8 cellular contexts compared by ENCODE assay signal in the genomic region with DNA sequence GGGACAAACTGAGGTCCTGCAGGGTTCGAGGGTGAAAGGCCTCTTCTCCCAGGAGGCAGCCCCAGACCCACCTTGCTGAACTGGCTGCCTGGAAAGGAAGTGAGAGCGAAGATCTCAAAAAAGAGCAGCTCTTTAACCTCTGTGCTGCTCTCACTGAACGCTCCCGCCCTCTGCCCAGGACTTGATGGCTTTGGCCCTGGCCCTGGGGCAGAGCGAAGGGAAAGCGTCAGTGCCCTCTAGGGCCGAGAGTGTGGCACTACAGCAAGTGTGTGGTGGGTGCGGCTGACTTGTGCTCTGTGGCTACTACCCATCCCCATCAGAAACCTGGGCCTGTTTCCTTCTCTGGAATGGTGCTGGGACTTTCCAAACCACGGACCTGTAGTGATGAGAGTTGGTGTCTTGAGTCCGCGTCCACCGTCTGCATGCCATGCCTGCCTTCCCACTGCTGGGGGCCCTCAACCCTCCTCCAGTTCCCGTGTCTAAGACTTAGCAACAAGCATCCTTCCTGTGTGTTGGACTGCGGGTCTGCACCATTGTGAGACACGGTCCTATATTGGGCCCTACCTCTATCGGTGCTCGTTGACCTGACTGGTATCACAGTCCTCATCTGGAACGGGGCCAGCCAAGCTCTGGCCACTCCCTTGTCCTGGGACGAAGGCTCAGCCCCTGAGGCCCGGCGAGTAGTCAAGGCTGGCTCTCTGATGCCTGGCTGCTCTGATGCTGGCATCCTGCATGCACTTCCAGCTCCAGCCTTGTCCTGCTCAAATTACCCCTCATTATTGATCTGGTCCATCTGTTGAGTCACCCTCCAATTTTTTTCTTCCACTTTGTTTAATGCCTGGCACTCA.
A peak's percentile ranks its signal among the peaks of the same experiment; 100 is the strongest.
DNase-seq lines count a peak whose midpoint lies in the region; ATAC-seq, FAIRE-seq and TF ChIP-seq lines count a peak whose summit lies in the region.

No MANE protein-coding gene starts in this region.

- H3K56ac ChIP-seq in IMR-90 (ENCODE audit: extremely low read depth, insufficient read depth, low read length), result no peak overlapping the region

- H3K23ac ChIP-seq in IMR-90 (ENCODE audit: low read depth, low read length), result no peak overlapping the region

- no peaks in the 10 kb centered on the region for H4K20me1 ChIP-seq in IMR-90 (ENCODE audit: insufficient read depth, low read length)

- no peak overlapping the region for H2AK5ac ChIP-seq in IMR-90 (ENCODE audit: low read depth, low read length)

- H3K18ac ChIP-seq in IMR-90 (ENCODE audit: low read depth, low read length), result no peak overlapping the region

- H3K9me3 Mint-ChIP-seq in stimulated activated naive B cell treated with anti-CD40 and anti-IgM and Interleukin-4, amounts not matched to agents 10 μg/mL and 1 μg/mL and 100 μg/mL, for 72 hours, result no peaks in the 10 kb centered on the region

- no peaks in the 10 kb centered on the region; the same call in 1 of the 2 replicates for H3K4me1 ChIP-seq in IMR-90 (ENCODE audit: control insufficient read depth, insufficient read depth, low read length)

- H3K27me3 ChIP-seq in IMR-90 (ENCODE audit: control insufficient read depth, insufficient read depth, low read length), result no peaks in the 10 kb centered on the region
- no peaks in the 10 kb centered on the region for H3K27me3 ChIP-seq in bronchial epithelial cell (ENCODE audit: control insufficient read depth, insufficient read depth, low read length)

- FAIRE-seq in bronchial epithelial cell (lab: Jason Lieb, UNC), result peak; percentile 68

- H3K4me3 ChIP-seq in IMR-90 (ENCODE audit: insufficient read depth, low read depth, low read length), result no peak overlapping the region
- no peak overlapping the region for H3K4me3 ChIP-seq in bronchial epithelial cell (ENCODE audit: low read depth, low read length)

- H3K4ac ChIP-seq in IMR-90 (ENCODE audit: low read depth, low read length), result no peak overlapping the region

- H3K4me3 Mint-ChIP-seq in stimulated activated naive B cell treated with anti-CD40 and anti-IgM and Interleukin-4, amounts not matched to agents 10 μg/mL and 1 μg/mL and 100 μg/mL, for 72 hours, result no peak overlapping the region

- H3K36me3 ChIP-seq in IMR-90 (ENCODE audit: control insufficient read depth, insufficient read depth, low read length), result no peaks in the 10 kb centered on the region
- no peaks in the 10 kb centered on the region for H3K36me3 ChIP-seq in bronchial epithelial cell (ENCODE audit: control insufficient read depth, insufficient read depth, low read length)

- TF ChIP-seq CTCF in IMR-90 (conservative IDR thresholded peaks at IDR 0.05; ENCODE audit: low read depth, low read length), result peak; percentile 44
- peak; percentile 90 for TF ChIP-seq CTCF in bronchial epithelial cell (IDR thresholded peaks at IDR 0.05; ENCODE audit: insufficient read depth, low read length, severe bottlenecking)

- no peak overlapping the region for H4K5ac ChIP-seq in IMR-90 (ENCODE audit: low read depth, low read length)

- CTCF ChIA-PET in IMR-90 (lab: Yijun Ruan, JAX), result interaction anchor here (1.1 kb wide), 1 partner anchor 50 kb away, joined by 6 read pairs; no protein-coding TSS in a partner anchor

- no peak overlapping the region for H3K14ac ChIP-seq in IMR-90 (replicated peaks; ENCODE audit: low read depth, low read length)

- no peak overlapping the region for H4K91ac ChIP-seq in IMR-90 (ENCODE audit: insufficient read depth, low read depth, low read length)

- no peaks in the 10 kb centered on the region for H3K9me3 ChIP-seq in IMR-90 (ENCODE audit: control insufficient read depth, insufficient read depth, low read length)

- in situ Hi-C loops in IMR-90 (cut with MboI; ENCODE audit: low sequenced_read_pairs), result no loop called here

- peaks cover 2% of the 10 kb centered on the region; the same call in 1 of the 2 replicates for H3K9me1 ChIP-seq in IMR-90 (ENCODE audit: insufficient read depth, low read length)

- H2AFZ ChIP-seq in IMR-90 (replicated peaks; ENCODE audit: low read length, poor library complexity), result no peak overlapping the region

- no peak overlapping the region for H3K4me2 ChIP-seq in IMR-90 (ENCODE audit: low read depth, low read length)

- no peaks in the 10 kb centered on the region for H3K27me3 Mint-ChIP-seq in stimulated activated naive B cell treated with anti-CD40 and anti-IgM and Interleukin-4, amounts not matched to agents 10 μg/mL and 1 μg/mL and 100 μg/mL, for 72 hours

- H2BK20ac ChIP-seq in IMR-90 (ENCODE audit: low read depth, low read length), result no peak overlapping the region

- peaks cover 0 to 3% of the 10 kb centered on the region in 2 donors for H3K36me3 Mint-ChIP-seq in stimulated activated naive B cell treated with anti-CD40 and anti-IgM and Interleukin-4, amounts not matched to agents 10 μg/mL and 1 μg/mL and 100 μg/mL, for 72 hours

- H2AK9ac ChIP-seq in IMR-90 (replicated peaks; ENCODE audit: low read depth, low read length, poor library complexity), result peak overlapping the region; percentile 26

- intact Hi-C loops in IMR-90 (cut with micrococcal nuclease), result no loop called here

- peak; percentile 50 for DNase-seq in EH (ENCODE audit: low read depth)
- DNase-seq in IMR-90, result peak; percentile 8
- peak; percentile 8 for DNase-seq in RKO (ENCODE audit: low spot score)
- peak; percentile 34 for DNase-seq in bronchial epithelial cell (ENCODE audit: low read depth)
- DNase-seq in left kidney (ENCODE audit: low read depth, low spot score), result peak; percentile 78
- DNase-seq in stimulated activated naive B cell treated with anti-CD40 and anti-IgM and Interleukin-4, amounts not matched to agents 10 μg/mL and 1 μg/mL and 100 μg/mL, for 72 hours, result peak; percentile 30

- H3K9ac ChIP-seq in IMR-90 (ENCODE audit: low read depth, low read length), result no peak overlapping the region

- no peak overlapping the region for H2BK120ac ChIP-seq in IMR-90 (ENCODE audit: low read depth, low read length)

- POLR2A ChIA-PET in IMR-90 (lab: Charles Lee; ENCODE audit: unreplicated experiment), result no interaction called here

- peak; percentile 67 for ATAC-seq in GM21423 (IDR thresholded peaks at IDR 0.05; ENCODE audit: unreplicated experiment)
- peak; percentile 65 for ATAC-seq in IMR-90 (ENCODE audit: low read depth)
- ATAC-seq in stimulated activated naive B cell treated with anti-CD40 and anti-IgM and Interleukin-4, amounts not matched to agents 10 μg/mL and 1 μg/mL and 100 μg/mL, for 72 hours (replicated peaks), result peak; percentile 96 to 97
- no peak for ATAC-seq in GM18858 (IDR thresholded peaks at IDR 0.05; ENCODE audit: unreplicated experiment)

- dilution Hi-C loops in IMR-90 (cut with HindIII; ENCODE audit: low sequenced_read_pairs, unreplicated experiment), result no loop called here

- peak; percentile 51 for TF ChIP-seq RAD21 in IMR-90 (IDR thresholded peaks at IDR 0.05; ENCODE audit: low read length)

- no peak overlapping the region for H3K27ac Mint-ChIP-seq in stimulated activated naive B cell treated with anti-CD40 and anti-IgM and Interleukin-4, amounts not matched to agents 10 μg/mL and 1 μg/mL and 100 μg/mL, for 72 hours

- no peak overlapping the region for H4K8ac ChIP-seq in IMR-90 (ENCODE audit: low read depth in 2 of 2, low read length in 2 of 2)

- no peaks in the 10 kb centered on the region for H3K4me1 Mint-ChIP-seq in stimulated activated naive B cell treated with anti-CD40 and anti-IgM and Interleukin-4, amounts not matched to agents 10 μg/mL and 1 μg/mL and 100 μg/mL, for 72 hours

- H2BK5ac ChIP-seq in IMR-90 (ENCODE audit: low read depth, low read length, poor library complexity, severe bottlenecking), result no peak overlapping the region

- no peak overlapping the region for H2BK15ac ChIP-seq in IMR-90 (ENCODE audit: low read depth, low read length)

- no peak overlapping the region for H3K27ac ChIP-seq in IMR-90 (ENCODE audit: insufficient read depth, low read length)

- BruUV-seq in IMR-90 (replicated peaks; lab: Mats Ljungman, UMichigan), result no TSS peak

- H3K79me1 ChIP-seq in IMR-90 (ENCODE audit: low read depth in 1 of 2, low read length in 2 of 2), result no peaks in the 10 kb centered on the region

- WGBS in IMR-90 (ENCODE audit: extremely low coverage in 2 of 2, insufficient read length in 1 of 2), 2 experiments, result 86% methylated on average over 12 of the region's 21 CpGs; no CpG with 5 or more reads in 1 of the 2 experiments

- no peak for TF ChIP-seq POLR2A in IMR-90 (IDR thresholded peaks at IDR 0.05; ENCODE audit: low read depth, low read length)

TF ChIP-seq in IMR-90, 13 proteins besides CTCF, POLR2A, EP300 and RAD21:
- peak; percentile 24; the same call in 1 of the 2 replicates for TF ChIP-seq SMC3 (IDR thresholded peaks at IDR 0.05; ENCODE audit: low read depth, low read length)
- TF ChIP-seq, protein P1, sequence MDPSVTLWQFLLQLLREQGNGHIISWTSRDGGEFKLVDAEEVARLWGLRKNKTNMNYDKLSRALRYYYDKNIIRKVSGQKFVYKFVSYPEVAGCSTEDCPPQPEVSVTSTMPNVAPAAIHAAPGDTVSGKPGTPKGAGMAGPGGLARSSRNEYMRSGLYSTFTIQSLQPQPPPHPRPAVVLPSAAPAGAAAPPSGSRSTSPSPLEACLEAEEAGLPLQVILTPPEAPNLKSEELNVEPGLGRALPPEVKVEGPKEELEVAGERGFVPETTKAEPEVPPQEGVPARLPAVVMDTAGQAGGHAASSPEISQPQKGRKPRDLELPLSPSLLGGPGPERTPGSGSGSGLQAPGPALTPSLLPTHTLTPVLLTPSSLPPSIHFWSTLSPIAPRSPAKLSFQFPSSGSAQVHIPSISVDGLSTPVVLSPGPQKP (IDR thresholded peaks at IDR 0.05; ENCODE audit: borderline replicate concordance, low read depth, low read length), result no peak

Comparison
In these comparisons a context has a peak if more than half of its experiments do, and no peak if none do; other contexts are left out.
1. DNase-seq: peak in every context shown above with its lines; median percentile 78 in left kidney; 50 in EH; 34 in bronchial epithelial cell; 30 in stimulated activated naive B cell treated with anti-CD40 and anti-IgM and Interleukin-4, amounts not matched to agents 10 μg/mL and 1 μg/mL and 100 μg/mL, for 72 hours; 8 in IMR-90; 8 in RKO.